ENCODE assay signal across 8 cellular contexts in genomic region chr1:241640149-241640866, GRCh38. TPM values are rescaled to one million over a fixed set of nuclear protein-coding genes. Genes with fewer than 3 reads are reported as not detected.
A peak's percentile ranks its signal among the peaks of the same experiment; 100 is the strongest.
DNase-seq lines count a peak whose midpoint lies in the region; ATAC-seq and TF ChIP-seq lines count a peak whose summit lies in the region.

A gene with protein sequence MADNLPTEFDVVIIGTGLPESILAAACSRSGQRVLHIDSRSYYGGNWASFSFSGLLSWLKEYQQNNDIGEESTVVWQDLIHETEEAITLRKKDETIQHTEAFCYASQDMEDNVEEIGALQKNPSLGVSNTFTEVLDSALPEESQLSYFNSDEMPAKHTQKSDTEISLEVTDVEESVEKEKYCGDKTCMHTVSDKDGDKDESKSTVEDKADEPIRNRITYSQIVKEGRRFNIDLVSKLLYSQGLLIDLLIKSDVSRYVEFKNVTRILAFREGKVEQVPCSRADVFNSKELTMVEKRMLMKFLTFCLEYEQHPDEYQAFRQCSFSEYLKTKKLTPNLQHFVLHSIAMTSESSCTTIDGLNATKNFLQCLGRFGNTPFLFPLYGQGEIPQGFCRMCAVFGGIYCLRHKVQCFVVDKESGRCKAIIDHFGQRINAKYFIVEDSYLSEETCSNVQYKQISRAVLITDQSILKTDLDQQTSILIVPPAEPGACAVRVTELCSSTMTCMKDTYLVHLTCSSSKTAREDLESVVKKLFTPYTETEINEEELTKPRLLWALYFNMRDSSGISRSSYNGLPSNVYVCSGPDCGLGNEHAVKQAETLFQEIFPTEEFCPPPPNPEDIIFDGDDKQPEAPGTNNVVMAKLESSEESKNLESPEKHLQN (minus strand): TSS chr1:241640369. CDS start chr1:241635766, 4,603 bp downstream.
OPN3 (minus strand) TSS chr1:241640369; CDS start chr1:241640254, 115 bp downstream.

- H3K4me1 ChIP-seq in DOHH2 (ENCODE audit: control insufficient read depth, low read length) (peaks cover 53% of the 10 kb centered on the region), GM23248 (ENCODE audit: insufficient read depth) (peaks cover 32% of the 10 kb centered on the region)

- no peak within 1 kb of the TSS for H3K27ac ChIP-seq in DOHH2 (ENCODE audit: low read depth, low read length)
- no peak within 1 kb of the TSS for H3K27ac ChIP-seq in GM23248

- peak within 1 kb of the TSS; percentile 70 for H3K9ac ChIP-seq in GM23248

- intact Hi-C loops in activated T-helper 2 cell treated with anti-CD3 and anti-CD28 coated beads, Interferon-gamma antibody, Interleukin-2, Interleukin-4, amounts not matched to agents 10 μg/mL and 5 μg/mL and 100 μg/mL, durations not matched to agents 14 hours and 24 hours and 36 hours (cut with micrococcal nuclease), result loop anchor here (1.0 to 5.0 kb wide), 3 partner anchors 37 to 208 kb away; partner anchors contain the start of genes EXO1 and KMO

- peak within 1 kb of the TSS; percentile 82 for H3K4me3 ChIP-seq in DOHH2 (ENCODE audit: low read length)
- H3K4me3 ChIP-seq in GM23248, result peak within 1 kb of the TSS; percentile 84
- H3K4me3 ChIP-seq in fibroblast of pulmonary artery (replicated peaks; ENCODE audit: low read depth, low read length), result peak within 1 kb of the TSS; percentile 95

- H3K36me3 ChIP-seq in DOHH2 (ENCODE audit: control insufficient read depth, low read length) (peaks cover 7% of the 10 kb centered on the region), GM23248 (ENCODE audit: low read depth) (peaks cover 3% of the 10 kb centered on the region; the same call in 1 of the 2 replicates)

- TF ChIP-seq CTCF in DOHH2 (IDR thresholded peaks at IDR 0.05; ENCODE audit: low read depth, low read length, poor library complexity, severe bottlenecking) (no peak), fibroblast of pulmonary artery (IDR thresholded peaks at IDR 0.05; ENCODE audit: low read length, missing control alignments) (no peak), nephron (IDR thresholded peaks at IDR 0.05; ENCODE audit: unreplicated experiment in 3 of 3) (no peak)

- H3K27me3 Mint-ChIP-seq in activated T-helper 2 cell treated with anti-CD3 and anti-CD28 coated beads, Interferon-gamma antibody, Interleukin-2, Interleukin-4, amounts not matched to agents 10 μg/mL and 5 μg/mL and 100 μg/mL, durations not matched to agents 14 hours and 24 hours and 36 hours (ENCODE audit: low read depth), result no peaks in the 10 kb centered on the region
- H3K27me3 Mint-ChIP-seq in nephron (ENCODE audit: low read depth), result no peaks in the 10 kb centered on the region

- ATAC-seq in stimulated activated naive CD8-positive, alpha-beta T cell treated with anti-CD3 and anti-CD28 coated beads, Interleukin-15, Interleukin-2, amounts not matched to agents 100 U/mL and 50 U/mL, for 24 hours, result peak; percentile 98

- H4K20me1 ChIP-seq in DOHH2 (ENCODE audit: control insufficient read depth, insufficient read depth, low read depth, low read length) (no peaks in the 10 kb centered on the region), GM23248 (ENCODE audit: insufficient read depth) (no peaks in the 10 kb centered on the region)

- peak within 1 kb of the TSS; percentile 89 for H3K4me3 Mint-ChIP-seq in activated T-helper 2 cell treated with anti-CD3 and anti-CD28 coated beads, Interferon-gamma antibody, Interleukin-2, Interleukin-4, amounts not matched to agents 10 μg/mL and 5 μg/mL and 100 μg/mL, durations not matched to agents 14 hours and 24 hours and 36 hours (ENCODE audit: low read depth)
- peak within 1 kb of the TSS; percentile 87 to 89 (median 88) for H3K4me3 Mint-ChIP-seq in nephron

- DNase-seq in GM23248 (peak; percentile 94), Kasumi-1 (lab: John Stamatoyannopoulos, UW) (peak; percentile 78 to 81), RPMI8226 (peak; percentile 98), fibroblast of pulmonary artery (ENCODE audit: low read depth) (peak; percentile 87)
- peak; percentile 89 for DNase-seq in activated T-helper 2 cell treated with anti-CD3 and anti-CD28 coated beads, Interferon-gamma antibody, Interleukin-2, Interleukin-4, amounts not matched to agents 10 μg/mL and 5 μg/mL and 100 μg/mL, durations not matched to agents 14 hours and 24 hours and 36 hours (ENCODE audit: low spot score)
- DNase-seq in stimulated activated naive CD8-positive, alpha-beta T cell treated with anti-CD3 and anti-CD28 coated beads, Interleukin-15, Interleukin-2, amounts not matched to agents 100 U/mL and 50 U/mL, for 24 hours, result peak; percentile 97

- H3K79me2 ChIP-seq in DOHH2 (ENCODE audit: control insufficient read depth, low read length), result peaks cover 16% of the 10 kb centered on the region
- peaks cover 33% of the 10 kb centered on the region for H3K79me2 ChIP-seq in GM23248 (ENCODE audit: insufficient read depth)

- no peaks in the 10 kb centered on the region for H3K9me3 ChIP-seq in DOHH2 (ENCODE audit: control insufficient read depth, insufficient read depth, low read length)
- H3K9me3 ChIP-seq in GM23248 (ENCODE audit: low read depth), result no peaks in the 10 kb centered on the region

- no peaks in the 10 kb centered on the region for H3K27me3 ChIP-seq in DOHH2 (ENCODE audit: control insufficient read depth, low read length)
- no peaks in the 10 kb centered on the region for H3K27me3 ChIP-seq in GM23248 (replicated peaks; ENCODE audit: insufficient read depth)

- H3K27ac Mint-ChIP-seq in activated T-helper 2 cell treated with anti-CD3 and anti-CD28 coated beads, Interferon-gamma antibody, Interleukin-2, Interleukin-4, amounts not matched to agents 10 μg/mL and 5 μg/mL and 100 μg/mL, durations not matched to agents 14 hours and 24 hours and 36 hours, result peak within 1 kb of the TSS; percentile 83
- H3K27ac Mint-ChIP-seq in nephron, result peak within 1 kb of the TSS; percentile 65 to 79 (median 77)

- no peaks in the 10 kb centered on the region for H3K9me2 ChIP-seq in DOHH2 (replicated peaks; ENCODE audit: control insufficient read depth, low read length)
- no peaks in the 10 kb centered on the region for H3K9me2 ChIP-seq in GM23248 (ENCODE audit: insufficient read depth)

- H3F3A ChIP-seq in DOHH2 (ENCODE audit: control insufficient read depth, insufficient read depth) (peaks cover 8% of the 10 kb centered on the region), GM23248 (ENCODE audit: insufficient read depth) (peaks cover 12% of the 10 kb centered on the region)

- H2AFZ ChIP-seq in GM23248, result peak within 1 kb of the TSS; percentile 91

- WGBS in GM23248 (ENCODE audit: low coverage in 1 of 2, low lambda C conversion rate in 2 of 2, missing lambda C conversion rate in 2 of 2), 2 experiments, result 8 to 29% methylated on average over 17 to 63 of the region's 81 CpGs

- peaks cover 23% of the 10 kb centered on the region for H3K36me3 Mint-ChIP-seq in activated T-helper 2 cell treated with anti-CD3 and anti-CD28 coated beads, Interferon-gamma antibody, Interleukin-2, Interleukin-4, amounts not matched to agents 10 μg/mL and 5 μg/mL and 100 μg/mL, durations not matched to agents 14 hours and 24 hours and 36 hours (ENCODE audit: low read depth)
- H3K36me3 Mint-ChIP-seq in nephron (ENCODE audit: low read depth), result peaks cover 13% of the 10 kb centered on the region

- peaks cover 7% of the 10 kb centered on the region for H3K9me3 Mint-ChIP-seq in activated T-helper 2 cell treated with anti-CD3 and anti-CD28 coated beads, Interferon-gamma antibody, Interleukin-2, Interleukin-4, amounts not matched to agents 10 μg/mL and 5 μg/mL and 100 μg/mL, durations not matched to agents 14 hours and 24 hours and 36 hours
- peaks cover 10% of the 10 kb centered on the region for H3K9me3 Mint-ChIP-seq in nephron

- peaks cover 44% of the 10 kb centered on the region for H3K4me1 Mint-ChIP-seq in activated T-helper 2 cell treated with anti-CD3 and anti-CD28 coated beads, Interferon-gamma antibody, Interleukin-2, Interleukin-4, amounts not matched to agents 10 μg/mL and 5 μg/mL and 100 μg/mL, durations not matched to agents 14 hours and 24 hours and 36 hours (ENCODE audit: low read depth)
- peaks cover 33% of the 10 kb centered on the region for H3K4me1 Mint-ChIP-seq in nephron

- H3K4me2 ChIP-seq in DOHH2 (ENCODE audit: low read length) (peak within 1 kb of the TSS; percentile 94), GM23248 (ENCODE audit: unreplicated experiment) (peak within 1 kb of the TSS; percentile 93)

- in situ Hi-C loops in GM23248 (cut with MboI), result no loop called here

RNA-seq across cellular contexts. Expression of the first gene that starts in this region (rescaled TPM):
- total RNA-seq in GM23248 (2014; rRNA removed; shearing (Covaris generic)), result 7.2 and 8.9 TPM in 2 replicates
- 3.2 and 3.4 TPM in 2 replicates for polyA plus RNA-seq in GM23248 (2016; fragmentation: Nextera tagmentation; extraction: Ambion mirVana)
- 18.7 and 20.2 TPM in 2 replicates for total RNA-seq in activated T-helper 2 cell treated with anti-CD3 and anti-CD28 coated beads, Interferon-gamma antibody, Interleukin-2, Interleukin-4, amounts not matched to agents 10 μg/mL and 5 μg/mL and 100 μg/mL, durations not matched to agents 14 hours and 24 hours and 36 hours

RNA-seq across cellular contexts. Expression of gene OPN3, which starts in this region (rescaled TPM):
- 10.2 and 15.2 TPM in 2 replicates for total RNA-seq in GM23248 (2014; rRNA removed; shearing (Covaris generic))
- 12.3 and 14.0 TPM in 2 replicates for polyA plus RNA-seq in GM23248 (2016; fragmentation: Nextera tagmentation; extraction: Ambion mirVana)
- total RNA-seq in activated T-helper 2 cell treated with anti-CD3 and anti-CD28 coated beads, Interferon-gamma antibody, Interleukin-2, Interleukin-4, amounts not matched to agents 10 μg/mL and 5 μg/mL and 100 μg/mL, durations not matched to agents 14 hours and 24 hours and 36 hours, result 15.1 and 17.5 TPM in 2 replicates
